Comparison of ENCODE assay signal across 7 cellular contexts in the genomic region with DNA sequence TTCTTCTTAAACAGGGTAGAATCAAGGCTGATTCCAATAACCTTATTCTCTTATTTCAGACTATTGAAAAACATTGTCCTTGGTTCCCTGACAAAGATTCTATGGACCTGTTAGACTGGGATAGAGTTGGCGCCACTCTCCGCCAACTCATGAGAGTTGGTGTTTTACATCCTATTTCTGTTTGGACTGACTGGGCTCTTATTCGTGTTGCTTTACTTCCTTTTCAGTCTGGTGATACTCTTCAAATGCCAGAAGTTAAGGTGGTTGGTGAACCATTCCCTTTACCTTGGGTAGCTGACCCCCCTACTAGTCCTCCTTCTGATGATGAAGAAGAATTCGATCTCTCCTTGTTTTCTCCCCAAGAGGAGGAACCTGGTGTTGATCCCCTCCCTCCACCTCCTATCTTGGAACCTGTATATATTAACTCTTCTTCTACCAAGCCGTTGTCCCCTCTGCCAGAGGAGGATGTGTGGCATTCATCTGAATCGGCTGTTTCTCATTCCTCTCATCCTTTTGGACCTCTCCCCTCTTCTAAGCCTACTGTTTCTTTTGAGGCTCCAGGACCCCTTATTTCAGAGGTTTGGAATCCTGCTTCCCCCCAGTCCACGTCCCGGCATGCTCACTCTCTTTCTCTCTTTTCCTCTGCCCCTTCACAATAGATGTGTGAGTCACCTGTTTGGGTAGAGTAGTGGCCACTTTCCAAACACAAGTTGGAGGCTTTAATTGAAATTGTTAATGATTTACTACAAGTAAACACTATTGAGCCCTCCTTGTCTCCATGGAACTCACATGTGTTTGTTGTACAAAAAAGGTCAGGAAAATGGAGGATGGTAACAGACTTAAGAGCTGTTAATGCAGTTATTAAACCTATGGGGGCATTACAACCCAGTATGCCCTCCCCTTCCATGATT.
A peak's percentile ranks its signal among the peaks of the same experiment; 100 is the strongest.
DNase-seq lines count a peak whose midpoint lies in the region; FAIRE-seq and TF ChIP-seq lines count a peak whose summit lies in the region.
"Not testable (repeated sequence)": the region's sequence is repeated elsewhere in the genome, so short reads cannot be mapped to it uniquely, and the experiment has no call there.

No MANE protein-coding gene starts in this region.

- intact Hi-C loops in Calu3 (cut with micrococcal nuclease; ENCODE audit: unreplicated experiment): loop anchor here (2.0 to 5.0 kb wide), 2 partner anchors 32 to 126 kb away; no protein-coding TSS in a partner anchor

- WGBS in liver: 60% methylated on average over 8 of the region's 8 CpGs

- not testable (repeated sequence) for H4K20me1 ChIP-seq in astrocyte (ENCODE audit: insufficient read depth, low read length)

- TSS peak; percentile 85 for BruUV-seq in Calu3 (replicated peaks; lab: Mats Ljungman, UMichigan)

- not testable (repeated sequence) for H3K36me3 ChIP-seq in astrocyte (ENCODE audit: insufficient read depth, low read length); endocrine pancreas (ENCODE audit: control insufficient read depth, insufficient read depth, low read length); kidney epithelial cell (ENCODE audit: control insufficient read depth, insufficient read depth, low read length); liver (ENCODE audit: control insufficient read depth in 4 of 4, insufficient read depth in 3 of 4, low read depth in 1 of 4, low read length in 3 of 4)

- not testable (repeated sequence) for H3K4me1 ChIP-seq in astrocyte (ENCODE audit: insufficient read depth, low read length); endocrine pancreas (ENCODE audit: control insufficient read depth, insufficient read depth, low read length)
- H3K4me1 ChIP-seq in liver (ENCODE audit: control insufficient read depth in 4 of 4, insufficient read depth in 4 of 4, low read length in 3 of 4): peaks cover 0 to 16% (median 5%) of the 10 kb centered on the region in 4 donors

- H2AFZ ChIP-seq in astrocyte (ENCODE audit: low read depth, low read length): not testable (repeated sequence)

- H3K4me3 ChIP-seq in LNCaP clone FGC (ENCODE audit: low read depth, low read length); astrocyte (ENCODE audit: insufficient read depth, low read depth, low read length); kidney epithelial cell (ENCODE audit: low read depth, low read length): not testable (repeated sequence)
- peak overlapping the region; percentile 48 for H3K4me3 ChIP-seq in endocrine pancreas (ENCODE audit: control insufficient read depth, insufficient read depth, low read length)
- H3K4me3 ChIP-seq in liver (ENCODE audit: low read depth in 1 of 3, low read length in 3 of 3): peak overlapping the region in 1 of 3 donors; percentile 23

- H3K9me3 Mint-ChIP-seq in Calu3 (ENCODE audit: low read depth, unreplicated experiment): not testable (repeated sequence)
- peaks cover 11% of the 10 kb centered on the region for H3K9me3 Mint-ChIP-seq in astrocyte (ENCODE audit: unreplicated experiment)

- FAIRE-seq in astrocyte (lab: Jason Lieb, UNC): not testable (repeated sequence)

- H3K27ac Mint-ChIP-seq in Calu3 (ENCODE audit: unreplicated experiment) (peak overlapping the region; percentile 96), astrocyte (ENCODE audit: unreplicated experiment) (peak overlapping the region; percentile 51)

- CTCF ChIA-PET in Calu3 (lab: Charles Lee): not testable (repeated sequence)

- peak overlapping the region; percentile 64 for H3K4me3 Mint-ChIP-seq in Calu3 (ENCODE audit: low read depth, unreplicated experiment)
- not testable (repeated sequence) for H3K4me3 Mint-ChIP-seq in astrocyte (ENCODE audit: unreplicated experiment)

- peak in 1 of 2 donors; percentile 16 for TF ChIP-seq RAD21 in liver (IDR thresholded peaks at IDR 0.05)

- not testable (repeated sequence) for TF ChIP-seq CTCF in Calu3 (IDR thresholded peaks at IDR 0.05; ENCODE audit: unreplicated experiment); LNCaP clone FGC (IDR thresholded peaks at IDR 0.05; ENCODE audit: control insufficient read depth, extremely low read depth, insufficient read depth); astrocyte (IDR thresholded peaks at IDR 0.05; ENCODE audit: insufficient read depth, low read depth, low read length); kidney epithelial cell (IDR thresholded peaks at IDR 0.05; ENCODE audit: insufficient read depth, low read length, poor library complexity, severe bottlenecking); liver (IDR thresholded peaks at IDR 0.05; ENCODE audit: low read depth, low read length, missing input control)

- H3K9ac ChIP-seq in astrocyte (ENCODE audit: low read length); endocrine pancreas (ENCODE audit: control insufficient read depth, insufficient read depth, low read length); liver (ENCODE audit: low read depth in 1 of 2, low read length in 2 of 2): not testable (repeated sequence)

- not testable (repeated sequence) for H3K4me2 ChIP-seq in astrocyte (ENCODE audit: low read length)

- peaks cover 26% of the 10 kb centered on the region for H3K36me3 Mint-ChIP-seq in Calu3 (ENCODE audit: insufficient read depth, unreplicated experiment)
- H3K36me3 Mint-ChIP-seq in astrocyte (ENCODE audit: low read depth, unreplicated experiment): not testable (repeated sequence)

- DNase-seq in Calu3 (peak; percentile 66), LNCaP clone FGC (ENCODE audit: low read depth) (peak; percentile 10), kidney epithelial cell (ENCODE audit: low read depth) (peak; percentile 86), renal cortical epithelial cell (ENCODE audit: low read depth) (peak; percentile 99)
- DNase-seq in astrocyte (ENCODE audit: low read depth): not testable (repeated sequence)

- H3K27me3 Mint-ChIP-seq in Calu3 (ENCODE audit: unreplicated experiment); astrocyte (ENCODE audit: low read depth, unreplicated experiment): not testable (repeated sequence)

- not testable (repeated sequence) for H3K27me3 ChIP-seq in astrocyte (ENCODE audit: insufficient read depth, low read length); endocrine pancreas (ENCODE audit: control insufficient read depth, insufficient read depth, low read length); kidney epithelial cell (ENCODE audit: control insufficient read depth, insufficient read depth, low read length); liver (ENCODE audit: control insufficient read depth in 4 of 4, insufficient read depth in 4 of 4, low read length in 3 of 4)

- not testable (repeated sequence) for H3K79me2 ChIP-seq in astrocyte (ENCODE audit: insufficient read depth, low read length)

- H3K9me3 ChIP-seq in astrocyte (ENCODE audit: insufficient read depth, low read depth, low read length); endocrine pancreas (ENCODE audit: control insufficient read depth, low read length); liver (ENCODE audit: control insufficient read depth in 4 of 4, low read length in 3 of 4): not testable (repeated sequence)

- not testable (repeated sequence) for H3K27ac ChIP-seq in astrocyte (ENCODE audit: low read depth, low read length); liver (ENCODE audit: low read depth in 1 of 2, low read length in 2 of 2)

- peaks cover 58% of the 10 kb centered on the region for H3K4me1 Mint-ChIP-seq in Calu3 (ENCODE audit: low read depth, unreplicated experiment)
- H3K4me1 Mint-ChIP-seq in astrocyte (ENCODE audit: low read depth, unreplicated experiment): not testable (repeated sequence)

TF ChIP-seq in liver, 16 proteins besides CTCF, POLR2A, EP300 and RAD21:
- TF ChIP-seq FOXA2 (IDR thresholded peaks at IDR 0.05) (peak; percentile 83), FOXA1 (IDR thresholded peaks at IDR 0.05) (peak; percentile 65), JUND (IDR thresholded peaks at IDR 0.05) (peak; percentile 75 to 78), YY1 (IDR thresholded peaks at IDR 0.05) (peak; percentile 91), HNF4A (conservative IDR thresholded peaks at IDR 0.05) (peak in 1 of 2 donors; percentile 23), RXRA (IDR thresholded peaks at IDR 0.05) (peak in 1 of 2 donors; percentile 48), SP1 (IDR thresholded peaks at IDR 0.05) (peak; percentile 56)
- TF ChIP-seq, protein P1, sequence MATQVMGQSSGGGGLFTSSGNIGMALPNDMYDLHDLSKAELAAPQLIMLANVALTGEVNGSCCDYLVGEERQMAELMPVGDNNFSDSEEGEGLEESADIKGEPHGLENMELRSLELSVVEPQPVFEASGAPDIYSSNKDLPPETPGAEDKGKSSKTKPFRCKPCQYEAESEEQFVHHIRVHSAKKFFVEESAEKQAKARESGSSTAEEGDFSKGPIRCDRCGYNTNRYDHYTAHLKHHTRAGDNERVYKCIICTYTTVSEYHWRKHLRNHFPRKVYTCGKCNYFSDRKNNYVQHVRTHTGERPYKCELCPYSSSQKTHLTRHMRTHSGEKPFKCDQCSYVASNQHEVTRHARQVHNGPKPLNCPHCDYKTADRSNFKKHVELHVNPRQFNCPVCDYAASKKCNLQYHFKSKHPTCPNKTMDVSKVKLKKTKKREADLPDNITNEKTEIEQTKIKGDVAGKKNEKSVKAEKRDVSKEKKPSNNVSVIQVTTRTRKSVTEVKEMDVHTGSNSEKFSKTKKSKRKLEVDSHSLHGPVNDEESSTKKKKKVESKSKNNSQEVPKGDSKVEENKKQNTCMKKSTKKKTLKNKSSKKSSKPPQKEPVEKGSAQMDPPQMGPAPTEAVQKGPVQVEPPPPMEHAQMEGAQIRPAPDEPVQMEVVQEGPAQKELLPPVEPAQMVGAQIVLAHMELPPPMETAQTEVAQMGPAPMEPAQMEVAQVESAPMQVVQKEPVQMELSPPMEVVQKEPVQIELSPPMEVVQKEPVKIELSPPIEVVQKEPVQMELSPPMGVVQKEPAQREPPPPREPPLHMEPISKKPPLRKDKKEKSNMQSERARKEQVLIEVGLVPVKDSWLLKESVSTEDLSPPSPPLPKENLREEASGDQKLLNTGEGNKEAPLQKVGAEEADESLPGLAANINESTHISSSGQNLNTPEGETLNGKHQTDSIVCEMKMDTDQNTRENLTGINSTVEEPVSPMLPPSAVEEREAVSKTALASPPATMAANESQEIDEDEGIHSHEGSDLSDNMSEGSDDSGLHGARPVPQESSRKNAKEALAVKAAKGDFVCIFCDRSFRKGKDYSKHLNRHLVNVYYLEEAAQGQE (IDR thresholded peaks at IDR 0.05): peak; percentile 14
- TF ChIP-seq, protein P2, sequence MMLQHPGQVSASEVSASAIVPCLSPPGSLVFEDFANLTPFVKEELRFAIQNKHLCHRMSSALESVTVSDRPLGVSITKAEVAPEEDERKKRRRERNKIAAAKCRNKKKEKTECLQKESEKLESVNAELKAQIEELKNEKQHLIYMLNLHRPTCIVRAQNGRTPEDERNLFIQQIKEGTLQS (IDR thresholded peaks at IDR 0.05): peak; percentile 25
